In the genomic region with DNA sequence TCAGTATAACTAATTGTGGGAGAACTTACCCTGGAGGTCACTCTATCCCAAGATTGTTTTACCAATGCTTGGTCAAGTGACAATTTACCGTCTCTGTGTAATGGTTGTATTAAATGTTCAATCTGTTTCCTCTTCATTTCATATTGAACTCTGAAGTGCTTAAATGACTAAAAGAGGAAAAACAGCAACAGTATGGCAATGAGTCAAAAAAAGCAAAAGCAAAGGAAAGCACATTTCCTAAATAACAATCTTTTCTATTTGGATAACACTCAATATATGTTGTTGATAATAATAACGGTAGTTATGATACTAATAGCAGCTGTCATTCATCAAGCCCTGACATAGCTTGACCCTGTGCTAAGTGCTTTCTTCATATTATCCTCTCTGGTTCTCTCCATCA, we compare ENCODE assay signal across 16 cellular contexts.
"Had no signal": no experiment of that assay in that cellular context is flagged by ENCODE, and none has a peak within 500 bp of the region (broad histone marks: within the 10 kb centered on the region; RNA-seq: fewer than 3 reads in every experiment).

No MANE protein-coding gene starts in this region.

- H3K9me3 Mint-ChIP-seq: IgD-negative memory B cell had no signal

- H3K36me3 Mint-ChIP-seq: IgD-negative memory B cell had no signal

- DNase-seq: Kasumi-1, MM.1S, NCI-H1092 treated with DMSO at 0.1 percent for 48 hours, NCI-H1436, NCI-H187, NCI-H2029, NCI-H2081 treated with DMSO at 0.1 percent for 48 hours, NCI-H2171, NCI-H2227 treated with DMSO at 0.1 percent for 48 hours, NCI-H524 treated with DMSO at 0.1 percent for 48 hours, NCI-H69, NCI-H774, RPMI8226, SHP77, SK-N-SH had no signal

- H3K27me3 Mint-ChIP-seq: IgD-negative memory B cell had no signal

- H3K27ac Mint-ChIP-seq: IgD-negative memory B cell had no signal

- H3K4me1 Mint-ChIP-seq: IgD-negative memory B cell had no signal

- H3K4me3 Mint-ChIP-seq: IgD-negative memory B cell had no signal
